Comparison of ENCODE assay signal across 8 cellular contexts in genomic region chr1:239386453-239387303, GRCh38. TPM values are rescaled to one million over a fixed set of nuclear protein-coding genes. Genes with fewer than 3 reads are reported as not detected.
DNase-seq lines count a peak whose midpoint lies in the region; ATAC-seq and TF ChIP-seq lines count a peak whose summit lies in the region.

CHRM3 (plus strand) TSS chr1:239386568; CDS start chr1:239907452, 520,884 bp downstream.

- H3K9me3 Mint-ChIP-seq in activated naive CD4-positive, alpha-beta T cell treated with anti-CD3 and anti-CD28 coated beads for 36 hours, result no peaks in the 10 kb centered on the region
- no peaks in the 10 kb centered on the region for H3K9me3 Mint-ChIP-seq in endodermal cell

- no peak for TF ChIP-seq POLR2A in upper lobe of left lung (IDR thresholded peaks at IDR 0.05)

- H3K27ac Mint-ChIP-seq in activated naive CD4-positive, alpha-beta T cell treated with anti-CD3 and anti-CD28 coated beads for 36 hours, result no peak within 1 kb of the TSS
- no peak within 1 kb of the TSS for H3K27ac Mint-ChIP-seq in endodermal cell

- H3K36me3 Mint-ChIP-seq in activated naive CD4-positive, alpha-beta T cell treated with anti-CD3 and anti-CD28 coated beads for 36 hours (ENCODE audit: low read depth), result no peaks in the 10 kb centered on the region
- no peaks in the 10 kb centered on the region for H3K36me3 Mint-ChIP-seq in endodermal cell (ENCODE audit: low read depth)

- H3K4me1 Mint-ChIP-seq in activated naive CD4-positive, alpha-beta T cell treated with anti-CD3 and anti-CD28 coated beads for 36 hours (ENCODE audit: low read depth), result peaks cover 21% of the 10 kb centered on the region
- H3K4me1 Mint-ChIP-seq in endodermal cell, result peaks cover 19% of the 10 kb centered on the region

- peak; percentile 44 for DNase-seq in activated naive CD4-positive, alpha-beta T cell treated with anti-CD3 and anti-CD28 coated beads for 36 hours
- no peak for DNase-seq in activated naive CD4-positive, alpha-beta T cell treated with Interleukin-2 at 50 U/mL for 16 hours
- DNase-seq in SKM-1 (lab: John Stamatoyannopoulos, UW; ENCODE audit: unreplicated experiment), result peak; percentile 96
- peak; percentile 92 for DNase-seq in endodermal cell
- DNase-seq in upper lobe of left lung, result peak; percentile 78 to 83
- DNase-seq in foreskin melanocyte, result no peak
- DNase-seq in NCI-H1694 (lab: John Stamatoyannopoulos, UW), result no peak

- peak within 1 kb of the TSS; percentile 83 for H3K4me3 ChIP-seq in endodermal cell (ENCODE audit: low read length)
- peak within 1 kb of the TSS; percentile 67 to 74 for H3K4me3 ChIP-seq in muscle layer of duodenum (ENCODE audit: low read depth in 1 of 2, low read length in 2 of 2)
- H3K4me3 ChIP-seq in upper lobe of left lung, result peak within 1 kb of the TSS; percentile 26 to 67 (median 60)

- CTCF ChIA-PET in activated naive CD4-positive, alpha-beta T cell treated with anti-CD3 and anti-CD28 coated beads for 36 hours (lab: Charles Lee), result interaction anchor here (0.7 kb wide), 1 partner anchor 511 kb away, joined by 5 read pairs; no protein-coding TSS in a partner anchor

- H3K4me3 Mint-ChIP-seq in activated naive CD4-positive, alpha-beta T cell treated with anti-CD3 and anti-CD28 coated beads for 36 hours, result peak within 1 kb of the TSS; percentile 78
- H3K4me3 Mint-ChIP-seq in endodermal cell, result peak within 1 kb of the TSS; percentile 68

- H3K27me3 Mint-ChIP-seq in activated naive CD4-positive, alpha-beta T cell treated with anti-CD3 and anti-CD28 coated beads for 36 hours (ENCODE audit: low read depth), result peaks cover 60% of the 10 kb centered on the region
- H3K27me3 Mint-ChIP-seq in endodermal cell (ENCODE audit: insufficient read depth), result peaks cover 74% of the 10 kb centered on the region

- H3K27me3 ChIP-seq in endodermal cell (ENCODE audit: control insufficient read depth, insufficient read depth, low read length, poor library complexity, severe bottlenecking) (peaks cover 68% of the 10 kb centered on the region), muscle layer of duodenum (ENCODE audit: low read depth, low read length) (peaks cover 8% of the 10 kb centered on the region), upper lobe of left lung (peaks cover 0 to 20% (median 4%) of the 10 kb centered on the region in 4 donors)

- no peaks in the 10 kb centered on the region for H3K4me1 ChIP-seq in endodermal cell (ENCODE audit: control insufficient read depth, insufficient read depth, low read length)
- H3K4me1 ChIP-seq in muscle layer of duodenum (ENCODE audit: control insufficient read depth in 1 of 2, insufficient read depth in 2 of 2, low read length in 2 of 2), result peaks cover 0 to 23% of the 10 kb centered on the region in 2 donors
- H3K4me1 ChIP-seq in upper lobe of left lung, result peaks cover 17 to 26% (median 25%) of the 10 kb centered on the region in 4 donors

- 0 to 1% methylated on average over 32 to 82 of the region's 82 CpGs for WGBS in endodermal cell (ENCODE audit: insufficient coverage in 1 of 2, insufficient read length in 1 of 2), 2 experiments
- WGBS in upper lobe of left lung, 2 donors, result 1 to 3% methylated on average over 50 to 79 of the region's 82 CpGs

- TF ChIP-seq EP300 in upper lobe of left lung (IDR thresholded peaks at IDR 0.05), result no peak

- peak; percentile 61 for TF ChIP-seq CTCF in endodermal cell (conservative IDR thresholded peaks at IDR 0.05)
- TF ChIP-seq CTCF in upper lobe of left lung (IDR thresholded peaks at IDR 0.05), result peak in 2 of 6 experiments; percentile 20 to 24

- H3K9me3 ChIP-seq in endodermal cell (ENCODE audit: control insufficient read depth, low read length), result no peaks in the 10 kb centered on the region
- no peaks in the 10 kb centered on the region for H3K9me3 ChIP-seq in muscle layer of duodenum (ENCODE audit: control insufficient read depth in 1 of 2, low read length in 2 of 2)
- H3K9me3 ChIP-seq in upper lobe of left lung, result no peaks in the 10 kb centered on the region

- H3K27ac ChIP-seq in endodermal cell (ENCODE audit: low read depth, low read length) (no peak within 1 kb of the TSS), muscle layer of duodenum (ENCODE audit: low read length) (peak within 1 kb of the TSS; percentile 78), upper lobe of left lung (peak within 1 kb of the TSS in 1 of 4 donors; percentile 52)

- peak; percentile 81 to 84 for ATAC-seq in upper lobe of left lung (ENCODE audit: low FRiP score in 2 of 2)

- intact Hi-C loops in activated naive CD4-positive, alpha-beta T cell treated with anti-CD3 and anti-CD28 coated beads for 36 hours (cut with micrococcal nuclease), result loop anchor here (1.0 kb wide), 1 partner anchor 512 kb away; no protein-coding TSS in a partner anchor

- H3K9ac ChIP-seq in endodermal cell (ENCODE audit: extremely low read depth, low read length, poor library complexity, severe bottlenecking), result no peak within 1 kb of the TSS

- H3K36me3 ChIP-seq in endodermal cell (ENCODE audit: control insufficient read depth, insufficient read depth, low read length) (no peaks in the 10 kb centered on the region), muscle layer of duodenum (ENCODE audit: control insufficient read depth in 1 of 2, insufficient read depth in 2 of 2, low read length in 2 of 2) (no peaks in the 10 kb centered on the region), upper lobe of left lung (no peaks in the 10 kb centered on the region)

RNA-seq across cellular contexts. Expression of gene CHRM3, which starts in this region (rescaled TPM):
- total RNA-seq in activated naive CD4-positive, alpha-beta T cell treated with anti-CD3 and anti-CD28 coated beads for 36 hours, result under 1 TPM in 1 of 2 experiments, not detected in 1; 0.02 TPM
- total RNA-seq in endodermal cell, result 1 to 10 TPM; 2.0 to 5.5 TPM
- polyA plus RNA-seq in endodermal cell (2013, experiment 1 of 2), result 0.96 TPM
- polyA plus RNA-seq in endodermal cell (2013, experiment 2 of 2), result 0.99 TPM
- 1 to 10 TPM; 3.1 to 9.7 (median 5.6) TPM for total RNA-seq in upper lobe of left lung

Comparison
In these comparisons a context has a peak if more than half of its experiments do, and no peak if none do; other contexts are left out.
1. Peak in DNase-seq in activated naive CD4-positive, alpha-beta T cell treated with anti-CD3 and anti-CD28 coated beads for 36 hours; RNA of the gene not detected or under 1 TPM.
2. DNase-seq: peak in SKM-1 (single experiment), endodermal cell (single experiment) and upper lobe of left lung (2 of 2); none in activated naive CD4-positive, alpha-beta T cell treated with Interleukin-2 at 50 U/mL for 16 hours (single experiment), foreskin melanocyte (single experiment) and NCI-H1694 (single experiment).
3. Peak in every context shown above with its lines, with median percentiles within 50 percentile points of each other: H3K4me3 ChIP-seq.